ENCODE assay signal across 4 cellular contexts in genomic region chr11:73888244-73888643, GRCh38.
"Had no signal": no experiment of that assay in that cellular context is flagged by ENCODE, and none has a peak within 500 bp of the region (broad histone marks: within the 10 kb centered on the region; RNA-seq: fewer than 3 reads in every experiment).

No MANE protein-coding gene starts in this region.

- ATAC-seq: HepG2, K562 had no signal

- H3K27ac ChIP-seq: HL-60 had no signal

- H3K4me3 ChIP-seq: K562 had no signal

- DNase-seq: IMR-90 had no signal
